Comparison of ENCODE assay signal across 1 cellular context in genomic region chr6:156021746-156022396, GRCh38.
TF ChIP-seq lines count a peak whose summit lies in the region.

No MANE protein-coding gene starts in this region.

TF ChIP-seq in WTC11, 78 proteins besides CTCF, POLR2A, EP300 and RAD21 (continued from another document):
- TF ChIP-seq STAT6 (CRISPR knock-in tag; conservative IDR thresholded peaks at IDR 0.05; ENCODE audit: low read depth) (no peak), ZNF423 (CRISPR knock-in tag; IDR thresholded peaks at IDR 0.05) (no peak), ZNF396 (CRISPR knock-in tag; IDR thresholded peaks at IDR 0.05; ENCODE audit: borderline replicate concordance) (no peak), NR1H2 (CRISPR knock-in tag; IDR thresholded peaks at IDR 0.05) (no peak)
TF ChIP-seq in WTC11: peak in this region for 0.
